In genomic region chr12:82651489-82651888, GRCh38 we compare ENCODE assay signal across 21 cellular contexts. TPM values are rescaled to one million over a fixed set of nuclear protein-coding genes. Genes with fewer than 3 reads are reported as not detected.
DNase-seq lines count a peak whose midpoint lies in the region; TF ChIP-seq lines count a peak whose summit lies in the region.
"Had no signal": no experiment of that assay in that cellular context is flagged by ENCODE, and none has a peak within 500 bp of the region (broad histone marks: within the 10 kb centered on the region; RNA-seq: fewer than 3 reads in every experiment).

No MANE protein-coding gene starts in this region.

- DNase-seq in NCI-H510A treated with DMSO at 0.1 percent for 48 hours (lab: John Stamatoyannopoulos, UW) = peak; percentile 77
- DNase-seq in NCI-H510A (lab: John Stamatoyannopoulos, UW) = no peak
- DNase-seq in NCI-H187 (lab: John Stamatoyannopoulos, UW) = peak; percentile 32 to 75
- DNase-seq in SW480 (ENCODE audit: low spot score) = peak; percentile 87
- DNase-seq in thyroid gland = peak; percentile 63 to 66
- no peak for DNase-seq in activated naive CD8-positive, alpha-beta T cell treated with anti-CD3 and anti-CD28 coated beads for 36 hours
- DNase-seq in mesendoderm = no peak
- no peak for DNase-seq in HuH-7.5 (ENCODE audit: low spot score)
- DNase-seq: activated CD4-positive, alpha-beta T cell treated with anti-CD3 and anti-CD28 coated beads, Interleukin-2, amount 10 ng/mL, durations not matched to agents 24 days and 14 days; activated CD8-positive, alpha-beta memory T cell treated with anti-CD3 and anti-CD28 coated beads, Interleukin-2, amount 10 ng/mL, durations not matched to agents 7 days and 5 days; activated naive CD8-positive, alpha-beta T cell treated with anti-CD3 and anti-CD28 coated beads, Interleukin-2, amount 10 ng/mL, durations not matched to agents 7 days and 5 days; effector memory CD8-positive, alpha-beta T cell; MV-4-11; NCI-H2081 treated with DMSO at 0.1 percent for 48 hours; stimulated activated CD4-positive, alpha-beta T cell treated with anti-CD3 and anti-CD28 coated beads, Interleukin-12 subunit alpha, Interleukin-12 subunit beta, amount 100 ng/mL, for 4 hours; uterus had no signal

- no peak overlapping the region for H2BK5ac ChIP-seq in mesendoderm (ENCODE audit: low read length)

- H3K4me3 ChIP-seq in thyroid gland (replicated peaks in 1 of 3) (no peak overlapping the region), mesendoderm (ENCODE audit: low read length) (no peak overlapping the region)
- H3K4me3 ChIP-seq: BLaER1 treated with 17β-estradiol and CSF1 and Interleukin-3, amounts not matched to agents 10 nM and 100 nM; GM12878; K562; uterus had no signal

- no peak overlapping the region for H3K18ac ChIP-seq in mesendoderm (ENCODE audit: low read length)

- H3K27ac Mint-ChIP-seq in activated naive CD8-positive, alpha-beta T cell treated with anti-CD3 and anti-CD28 coated beads for 36 hours = no peak overlapping the region
- H3K27ac Mint-ChIP-seq: activated CD4-positive, alpha-beta T cell treated with anti-CD3 and anti-CD28 coated beads, Interleukin-2, amount 10 ng/mL, durations not matched to agents 24 days and 14 days; activated CD8-positive, alpha-beta memory T cell treated with anti-CD3 and anti-CD28 coated beads, Interleukin-2, amount 10 ng/mL, durations not matched to agents 7 days and 5 days; activated naive CD8-positive, alpha-beta T cell treated with anti-CD3 and anti-CD28 coated beads, Interleukin-2, amount 10 ng/mL, durations not matched to agents 7 days and 5 days; activated T-helper 17 cell treated with anti-CD3 and anti-CD28 coated beads, Interleukin-2, amount 50 U/mL, for 72 hours; effector memory CD8-positive, alpha-beta T cell had no signal

- no peaks in the 10 kb centered on the region for H3K36me3 ChIP-seq in thyroid gland
- no peaks in the 10 kb centered on the region for H3K36me3 ChIP-seq in mesendoderm (ENCODE audit: control insufficient read depth, insufficient read depth, low read length)
- H3K36me3 ChIP-seq: BLaER1 treated with 17β-estradiol and CSF1 and Interleukin-3, amounts not matched to agents 10 nM and 100 nM; uterus had no signal

- H4K5ac ChIP-seq in mesendoderm (ENCODE audit: low read length) = no peak overlapping the region

- no peaks in the 10 kb centered on the region for H3K79me1 ChIP-seq in mesendoderm (ENCODE audit: low read length)

- H3K9me3 ChIP-seq in thyroid gland = no peaks in the 10 kb centered on the region
- H3K9me3 ChIP-seq: BLaER1 treated with 17β-estradiol and CSF1 and Interleukin-3, amounts not matched to agents 10 nM and 100 nM; uterus had no signal

- no peaks in the 10 kb centered on the region for H3K9me3 Mint-ChIP-seq in activated naive CD8-positive, alpha-beta T cell treated with anti-CD3 and anti-CD28 coated beads for 36 hours
- H3K9me3 Mint-ChIP-seq: activated CD4-positive, alpha-beta T cell treated with anti-CD3 and anti-CD28 coated beads, Interleukin-2, amount 10 ng/mL, durations not matched to agents 24 days and 14 days; activated naive CD8-positive, alpha-beta T cell treated with anti-CD3 and anti-CD28 coated beads, Interleukin-2, amount 10 ng/mL, durations not matched to agents 7 days and 5 days; activated T-helper 17 cell treated with anti-CD3 and anti-CD28 coated beads, Interleukin-2, amount 50 U/mL, for 72 hours; effector memory CD8-positive, alpha-beta T cell had no signal

- H3K79me2 ChIP-seq in mesendoderm (ENCODE audit: control insufficient read depth, insufficient read depth, low read length) = no peaks in the 10 kb centered on the region

- H3K4me2 ChIP-seq in mesendoderm (ENCODE audit: low read length) = no peak overlapping the region

- no peaks in the 10 kb centered on the region for H3K27me3 Mint-ChIP-seq in activated naive CD8-positive, alpha-beta T cell treated with anti-CD3 and anti-CD28 coated beads for 36 hours
- H3K27me3 Mint-ChIP-seq: activated CD4-positive, alpha-beta T cell treated with anti-CD3 and anti-CD28 coated beads, Interleukin-2, amount 10 ng/mL, durations not matched to agents 24 days and 14 days; activated T-helper 17 cell treated with anti-CD3 and anti-CD28 coated beads, Interleukin-2, amount 50 U/mL, for 72 hours; effector memory CD8-positive, alpha-beta T cell had no signal

- H3K27me3 ChIP-seq in thyroid gland (no peaks in the 10 kb centered on the region), mesendoderm (ENCODE audit: insufficient read depth, low read length, poor library complexity) (no peaks in the 10 kb centered on the region)
- H3K27me3 ChIP-seq: BLaER1 treated with 17β-estradiol and CSF1 and Interleukin-3, amounts not matched to agents 10 nM and 100 nM; uterus had no signal

- H2BK120ac ChIP-seq in mesendoderm (ENCODE audit: low read depth, low read length) = no peak overlapping the region

- H2BK15ac ChIP-seq in mesendoderm (replicated peaks; ENCODE audit: low read depth) = no peak overlapping the region

- H3K23ac ChIP-seq in mesendoderm (ENCODE audit: low read length) = no peak overlapping the region

- no peak overlapping the region for H3K4me3 Mint-ChIP-seq in activated naive CD8-positive, alpha-beta T cell treated with anti-CD3 and anti-CD28 coated beads for 36 hours
- H3K4me3 Mint-ChIP-seq: activated CD4-positive, alpha-beta T cell treated with anti-CD3 and anti-CD28 coated beads, Interleukin-2, amount 10 ng/mL, durations not matched to agents 24 days and 14 days; activated CD8-positive, alpha-beta memory T cell treated with anti-CD3 and anti-CD28 coated beads, Interleukin-2, amount 10 ng/mL, durations not matched to agents 7 days and 5 days; activated naive CD8-positive, alpha-beta T cell treated with anti-CD3 and anti-CD28 coated beads, Interleukin-2, amount 10 ng/mL, durations not matched to agents 7 days and 5 days; activated T-helper 17 cell treated with anti-CD3 and anti-CD28 coated beads, Interleukin-2, amount 50 U/mL, for 72 hours; effector memory CD8-positive, alpha-beta T cell; T-helper 1 cell treated with Interleukin-12 subunit alpha and Interleukin-12 subunit beta and Interleukin-4 antibody, amounts not matched to agents 30 μg/mL and 1 μg/mL, for 36 hours had no signal

- no peak overlapping the region for H2AK5ac ChIP-seq in mesendoderm (ENCODE audit: low read length)

- 51 to 64% methylated on average over 4 of the region's 4 CpGs for WGBS in thyroid gland, 2 donors
- no CpG with 5 or more reads among the region's 4 CpGs for WGBS in mesendoderm (ENCODE audit: extremely low coverage, insufficient coverage, low lambda C conversion rate)

- H3K4me1 ChIP-seq in thyroid gland (peaks cover 10 to 13% of the 10 kb centered on the region in 2 donors), mesendoderm (ENCODE audit: control insufficient read depth, low read depth, low read length) (no peaks in the 10 kb centered on the region)
- H3K4me1 ChIP-seq: uterus had no signal

- H3K4ac ChIP-seq in mesendoderm (ENCODE audit: low read depth, low read length) = no peak overlapping the region

- no peak for TF ChIP-seq POLR2A in thyroid gland (IDR thresholded peaks at IDR 0.05)

- H3K4me1 Mint-ChIP-seq in activated naive CD8-positive, alpha-beta T cell treated with anti-CD3 and anti-CD28 coated beads for 36 hours = peaks cover 6% of the 10 kb centered on the region

- no peak overlapping the region for H3K56ac ChIP-seq in mesendoderm (ENCODE audit: low read length)

- no peaks in the 10 kb centered on the region for H3K36me3 Mint-ChIP-seq in activated naive CD8-positive, alpha-beta T cell treated with anti-CD3 and anti-CD28 coated beads for 36 hours
- H3K36me3 Mint-ChIP-seq: activated CD8-positive, alpha-beta memory T cell treated with anti-CD3 and anti-CD28 coated beads, Interleukin-2, amount 10 ng/mL, durations not matched to agents 7 days and 5 days; activated naive CD8-positive, alpha-beta T cell treated with anti-CD3 and anti-CD28 coated beads, Interleukin-2, amount 10 ng/mL, durations not matched to agents 7 days and 5 days had no signal

- intact Hi-C loops in thyroid gland (cut with DNase I) = no loop called here

- no peak overlapping the region for H4K8ac ChIP-seq in mesendoderm (ENCODE audit: low read depth, low read length)

- no peak overlapping the region for H3K9ac ChIP-seq in mesendoderm (ENCODE audit: low read length)
- H3K9ac ChIP-seq: BLaER1 treated with 17β-estradiol and CSF1 and Interleukin-3, amounts not matched to agents 10 nM and 100 nM had no signal

- TF ChIP-seq CTCF in thyroid gland (IDR thresholded peaks at IDR 0.05) = no peak

- H3K27ac ChIP-seq in thyroid gland (peak overlapping the region in 1 of 3 donors; percentile 47), mesendoderm (ENCODE audit: low read depth, low read length) (no peak overlapping the region)
- H3K27ac ChIP-seq: uterus had no signal

RNA-seq across cellular contexts. Expression of gene TMTC2, which starts 35.2 kb away (rescaled TPM):
- 10 to 100 TPM; 18.8 to 30.7 (median 21.0) TPM for total RNA-seq in thyroid gland
- 1 to 10 TPM; 1.4 to 1.7 TPM for total RNA-seq in activated naive CD8-positive, alpha-beta T cell treated with anti-CD3 and anti-CD28 coated beads for 36 hours
- polyA plus RNA-seq in mesendoderm (2013, experiment 1 of 2) = 5.0 TPM
- 4.7 TPM for polyA plus RNA-seq in mesendoderm (2013, experiment 2 of 2)

Comparison
In these comparisons a context has a peak if more than half of its experiments do, and no peak if none do; other contexts are left out.
1. DNase-seq: peak in NCI-H510A treated with DMSO at 0.1 percent for 48 hours (single experiment), NCI-H187 (2 of 2), SW480 (single experiment) and thyroid gland (2 of 2); none in NCI-H510A (single experiment), activated naive CD8-positive, alpha-beta T cell treated with anti-CD3 and anti-CD28 coated beads for 36 hours (single experiment), mesendoderm (single experiment) and HuH-7.5 (single experiment).
2. RNA of gene TMTC2, which starts 35.2 kb away (total RNA-seq): 18.8 to 30.7 TPM in thyroid gland; 1.4 to 1.7 TPM in activated naive CD8-positive, alpha-beta T cell treated with anti-CD3 and anti-CD28 coated beads for 36 hours; every median in the first group is over 4 times any median in the second.